Comparison of ENCODE assay signal across 13 cellular contexts in the genomic region with DNA sequence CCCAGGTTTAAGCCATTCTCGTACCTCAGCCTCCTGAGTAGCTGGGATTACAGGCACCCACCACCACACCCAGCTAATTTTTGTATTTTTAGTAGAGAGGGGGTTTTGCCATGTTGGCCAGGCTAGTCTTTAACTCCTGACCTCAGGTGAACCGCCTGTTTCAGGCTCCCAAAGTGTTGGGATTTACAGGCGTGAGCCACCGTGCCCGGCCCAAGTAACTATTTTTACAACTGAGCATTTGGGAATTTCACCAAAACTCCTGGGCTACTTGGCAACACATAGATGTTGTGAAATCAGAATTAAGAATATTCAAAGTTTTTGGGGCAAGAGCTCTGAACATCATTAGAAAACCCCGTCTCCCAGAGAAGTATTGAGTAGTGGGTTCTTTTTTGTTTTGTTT. TPM values are rescaled to one million over a fixed set of nuclear protein-coding genes. Genes with fewer than 3 reads are reported as not detected.
DNase-seq lines count a peak whose midpoint lies in the region; ATAC-seq and TF ChIP-seq lines count a peak whose summit lies in the region.
"Not testable (repeated sequence)": the region's sequence is repeated elsewhere in the genome, so short reads cannot be mapped to it uniquely, and the experiment has no call there.
"Had no signal": no experiment of that assay in that cellular context is flagged by ENCODE, and none has a peak within 500 bp of the region (broad histone marks: within the 10 kb centered on the region; RNA-seq: fewer than 3 reads in every experiment).

No MANE protein-coding gene starts in this region.

- H3K4me1 Mint-ChIP-seq in CD8-positive, alpha-beta memory T cell, result peaks cover 18 to 34% (median 32%) of the 10 kb centered on the region in 3 donors
- peaks cover 11% of the 10 kb centered on the region for H3K4me1 Mint-ChIP-seq in WTC11
- H3K4me1 Mint-ChIP-seq in activated naive CD8-positive, alpha-beta T cell (ENCODE audit: low read depth), result peaks cover 27% of the 10 kb centered on the region
- not testable (repeated sequence) for H3K4me1 Mint-ChIP-seq in endodermal cell

- H3K79me1 ChIP-seq in trophoblast cell (ENCODE audit: low read length), result not testable (repeated sequence)

- peak overlapping the region in 6 of 7 donors; percentile 5 to 91 (median 48) for H3K4me3 Mint-ChIP-seq in CD8-positive, alpha-beta memory T cell
- H3K4me3 Mint-ChIP-seq in WTC11, result peak overlapping the region; percentile 83
- peak overlapping the region; percentile 99 for H3K4me3 Mint-ChIP-seq in activated naive CD8-positive, alpha-beta T cell
- H3K4me3 Mint-ChIP-seq in endodermal cell, result peak overlapping the region; percentile 92

- not testable (repeated sequence) for H3K23ac ChIP-seq in trophoblast cell (ENCODE audit: low read length)

- H3K36me3 ChIP-seq in CD8-positive, alpha-beta memory T cell (ENCODE audit: insufficient read depth, low read length), result not testable (repeated sequence)
- peaks cover 18% of the 10 kb centered on the region for H3K36me3 ChIP-seq in endodermal cell (ENCODE audit: control insufficient read depth, insufficient read depth, low read length)
- peaks cover 7 to 23% (median 14%) of the 10 kb centered on the region in 4 donors for H3K36me3 ChIP-seq in liver (ENCODE audit: control insufficient read depth in 4 of 4, insufficient read depth in 3 of 4, low read depth in 1 of 4, low read length in 3 of 4)
- peaks cover 7 to 15% of the 10 kb centered on the region in 2 experiments for H3K36me3 ChIP-seq in trophoblast cell (ENCODE audit: control insufficient read depth in 1 of 2, insufficient read depth in 2 of 2, low read length in 2 of 2)

- not testable (repeated sequence) for TF ChIP-seq CTCF in 22Rv1 (IDR thresholded peaks at IDR 0.05); LNCaP clone FGC (IDR thresholded peaks at IDR 0.05; ENCODE audit: control insufficient read depth, extremely low read depth, insufficient read depth); WTC11 (IDR thresholded peaks at IDR 0.05); endodermal cell (conservative IDR thresholded peaks at IDR 0.05); liver (IDR thresholded peaks at IDR 0.05; ENCODE audit: low read depth, low read length, missing input control)

- not testable (repeated sequence) for H2BK5ac ChIP-seq in trophoblast cell (ENCODE audit: low read depth, low read length, poor library complexity)

- not testable (repeated sequence) for DNase-seq in CD8-positive, alpha-beta memory T cell; LNCaP clone FGC (ENCODE audit: low read depth); WTC11 (ENCODE audit: low spot score); endodermal cell; trophoblast cell

- not testable (repeated sequence) for H3K27me3 Mint-ChIP-seq in CD8-positive, alpha-beta memory T cell; WTC11 (ENCODE audit: low read depth); activated naive CD8-positive, alpha-beta T cell; endodermal cell (ENCODE audit: insufficient read depth)

- H3K27me3 ChIP-seq in CD8-positive, alpha-beta memory T cell (ENCODE audit: insufficient read depth, low read length, poor library complexity, severe bottlenecking); endodermal cell (ENCODE audit: control insufficient read depth, insufficient read depth, low read length, poor library complexity, severe bottlenecking); liver (ENCODE audit: control insufficient read depth in 4 of 4, insufficient read depth in 4 of 4, low read length in 3 of 4); trophoblast cell (ENCODE audit: insufficient read depth, low read length): not testable (repeated sequence)

- H3K27ac ChIP-seq in 22Rv1 (peak overlapping the region; percentile 86), liver (ENCODE audit: low read depth in 1 of 2, low read length in 2 of 2) (peak overlapping the region in 1 of 2 donors; percentile 0)
- not testable (repeated sequence) for H3K27ac ChIP-seq in CD8-positive, alpha-beta memory T cell (ENCODE audit: low read depth, low read length); endodermal cell (ENCODE audit: low read depth, low read length); trophoblast cell (ENCODE audit: low read depth, low read length)

- not testable (repeated sequence) for H3K9me3 Mint-ChIP-seq in CD8-positive, alpha-beta memory T cell; WTC11; activated naive CD8-positive, alpha-beta T cell (ENCODE audit: low read depth); endodermal cell

- H3K36me3 Mint-ChIP-seq in CD8-positive, alpha-beta memory T cell, result peaks cover 4 to 36% (median 11%) of the 10 kb centered on the region in 3 donors
- H3K36me3 Mint-ChIP-seq in WTC11 (peaks cover 24% of the 10 kb centered on the region), endodermal cell (ENCODE audit: low read depth) (peaks cover 26% of the 10 kb centered on the region)
- not testable (repeated sequence) for H3K36me3 Mint-ChIP-seq in activated naive CD8-positive, alpha-beta T cell

- not testable (repeated sequence) for H3K14ac ChIP-seq in trophoblast cell (ENCODE audit: low read length)

- H2BK120ac ChIP-seq in trophoblast cell (ENCODE audit: insufficient read depth, low read length, poor library complexity), result not testable (repeated sequence)

- H3K4me3 ChIP-seq in CD8-positive, alpha-beta memory T cell (ENCODE audit: low read length); trophoblast cell (ENCODE audit: low read depth, low read length): not testable (repeated sequence)
- H3K4me3 ChIP-seq in LNCaP clone FGC (ENCODE audit: low read depth, low read length) (peak overlapping the region; percentile 95), endodermal cell (ENCODE audit: low read length) (peak overlapping the region; percentile 98), liver (ENCODE audit: low read depth in 1 of 3, low read length in 3 of 3) (peak overlapping the region in 1 of 3 donors; percentile 79)

- H4K91ac ChIP-seq in trophoblast cell (ENCODE audit: low read depth, low read length), result not testable (repeated sequence)

- H2AK5ac ChIP-seq in trophoblast cell (ENCODE audit: low read length), result not testable (repeated sequence)

- ATAC-seq in WTC11, result not testable (repeated sequence)

- not testable (repeated sequence) for H3K79me2 ChIP-seq in trophoblast cell (ENCODE audit: control insufficient read depth, insufficient read depth, low read length, poor library complexity)

- H3K9ac ChIP-seq in endodermal cell (ENCODE audit: extremely low read depth, low read length, poor library complexity, severe bottlenecking); liver (ENCODE audit: low read depth in 1 of 2, low read length in 2 of 2); trophoblast cell (ENCODE audit: low read length): not testable (repeated sequence)

- H4K8ac ChIP-seq in trophoblast cell (ENCODE audit: low read depth, low read length), result not testable (repeated sequence)

- H2AFZ ChIP-seq in trophoblast cell (ENCODE audit: insufficient read depth, low read length, poor library complexity), result not testable (repeated sequence)

- not testable (repeated sequence) for H3K9me3 ChIP-seq in CD8-positive, alpha-beta memory T cell (ENCODE audit: low read length); endodermal cell (ENCODE audit: control insufficient read depth, low read length); liver (ENCODE audit: control insufficient read depth in 4 of 4, low read length in 3 of 4); trophoblast cell (ENCODE audit: insufficient read depth, low read depth, low read length)

- not testable (repeated sequence) for H2BK12ac ChIP-seq in trophoblast cell (ENCODE audit: low read length)

- not testable (repeated sequence) for H3K18ac ChIP-seq in trophoblast cell (ENCODE audit: low read length)

- CTCF ChIA-PET in CD8-positive, alpha-beta memory T cell (lab: Charles Lee); WTC11 (lab: Charles Lee): not testable (repeated sequence)

- peak overlapping the region; percentile 44 for H3K4ac ChIP-seq in trophoblast cell (ENCODE audit: low read depth, low read length)

- H3K4me2 ChIP-seq in trophoblast cell (ENCODE audit: low read length), result not testable (repeated sequence)

- 89 to 95% methylated on average over 4 to 6 of the region's 6 CpGs for WGBS in endodermal cell (ENCODE audit: insufficient coverage in 1 of 2, insufficient read length in 1 of 2), 2 experiments
- WGBS in liver, result 41% methylated on average over 6 of the region's 6 CpGs
- no CpG with 5 or more reads among the region's 6 CpGs for WGBS in trophoblast cell (ENCODE audit: extremely low coverage, insufficient coverage, insufficient read length)

- TF ChIP-seq RAD21 in liver (IDR thresholded peaks at IDR 0.05), result peak in 1 of 2 donors; percentile 15

- peaks cover 14% of the 10 kb centered on the region for H3K4me1 ChIP-seq in CD8-positive, alpha-beta memory T cell (ENCODE audit: insufficient read depth, low read length)
- H3K4me1 ChIP-seq in endodermal cell (ENCODE audit: control insufficient read depth, insufficient read depth, low read length); trophoblast cell (ENCODE audit: control insufficient read depth in 1 of 2, insufficient read depth in 2 of 2, low read length in 2 of 2): not testable (repeated sequence)
- peaks cover 2 to 24% (median 15%) of the 10 kb centered on the region in 4 donors for H3K4me1 ChIP-seq in liver (ENCODE audit: control insufficient read depth in 4 of 4, insufficient read depth in 4 of 4, low read length in 3 of 4)

- POLR2A ChIA-PET in CD8-positive, alpha-beta memory T cell (lab: Charles Lee), result interaction anchor here (0.6 kb wide), 1 partner anchor 216 kb away, joined by 4 read pairs; no protein-coding TSS in a partner anchor
- POLR2A ChIA-PET in WTC11 (lab: Charles Lee), result not testable (repeated sequence)

- H4K12ac ChIP-seq in trophoblast cell (ENCODE audit: low read depth, low read length), result not testable (repeated sequence)

- peak overlapping the region in 5 of 8 donors; percentile 17 to 76 (median 70) for H3K27ac Mint-ChIP-seq in CD8-positive, alpha-beta memory T cell
- H3K27ac Mint-ChIP-seq in WTC11; activated naive CD8-positive, alpha-beta T cell; endodermal cell: not testable (repeated sequence)

RNA-seq across cellular contexts. Expression of gene MTCH2, which starts 1.9 kb away (rescaled TPM):
- total RNA-seq in CD8-positive, alpha-beta memory T cell, result 100 to 1,000 TPM; 124 to 131 TPM
- 63.7 TPM for polyA plus RNA-seq in CD8-positive, alpha-beta memory T cell
- total RNA-seq in WTC11 (2021), result 141 to 160 TPM (median 141 TPM) in 3 replicates
- 100 to 1,000 TPM; 123 to 147 TPM for total RNA-seq in endodermal cell
- 102 TPM for polyA plus RNA-seq in endodermal cell (2013, experiment 1 of 2)
- 85.3 TPM for polyA plus RNA-seq in endodermal cell (2013, experiment 2 of 2)
- 100 to 1,000 TPM in 1 of 2 donors, 10 to 100 TPM in 1; 62.5 to 129 TPM for total RNA-seq in liver
- polyA plus RNA-seq in liver, result 100 to 1,000 TPM; 123 to 304 TPM
- polyA plus RNA-seq in trophoblast cell (2013), result 123 and 129 TPM in 2 replicates

RNA-seq across cellular contexts. Expression of gene C1QTNF4, which starts 46.3 kb away (rescaled TPM):
- under 1 TPM in 1 of 2 experiments, not detected in 1; 0.18 TPM for total RNA-seq in CD8-positive, alpha-beta memory T cell
- not detected for polyA plus RNA-seq in CD8-positive, alpha-beta memory T cell
- total RNA-seq in WTC11 (2021) (9.5 to 10.7 TPM (median 9.5 TPM) in 3 replicates), endodermal cell (10 to 100 TPM in 1 of 2 donors, 1 to 10 TPM in 1; 6.9 to 10.5 TPM), liver (1 to 10 TPM in 1 of 2 donors, under 1 TPM in 1; 0.42 to 1.8 TPM)
- 8.2 TPM for polyA plus RNA-seq in endodermal cell (2013, experiment 1 of 2)
- polyA plus RNA-seq in endodermal cell (2013, experiment 2 of 2), result 6.7 TPM
- under 1 TPM; 0.08 to 0.22 TPM for polyA plus RNA-seq in liver
- 0.40 and 0.51 TPM in 2 replicates for polyA plus RNA-seq in trophoblast cell (2013)
- total RNA-seq: dermis microvascular lymphatic vessel endothelial cell, left ventricle myocardium superior had no signal

RNA-seq across cellular contexts. Expression of gene FAM180B, which starts 54.0 kb away (rescaled TPM):
- under 1 TPM in 1 of 2 experiments, not detected in 1; 0.20 TPM for total RNA-seq in CD8-positive, alpha-beta memory T cell
- not detected for polyA plus RNA-seq in CD8-positive, alpha-beta memory T cell
- total RNA-seq in WTC11 (2021) (0.16 to 0.28 TPM in 2 of 3 replicates, not detected in the other), endodermal cell (under 1 TPM in 1 of 2 donors, not detected in 1; 0.20 TPM), liver (not detected)
- not detected for polyA plus RNA-seq in endodermal cell (2013, experiment 1 of 2)
- not detected for polyA plus RNA-seq in endodermal cell (2013, experiment 2 of 2)
- polyA plus RNA-seq in liver, result not detected
- polyA plus RNA-seq in trophoblast cell (2013), result 0.04 TPM in 1 of 2 replicates, not detected in the other
- total RNA-seq: cardiac muscle cell, dermis microvascular lymphatic vessel endothelial cell, epithelial cell of proximal tubule, left ventricle myocardium superior had no signal
- polyA plus RNA-seq: stomach had no signal

Comparison
In these comparisons a context has a peak if more than half of its experiments do, and no peak if none do; other contexts are left out.
1. H3K4me3 Mint-ChIP-seq: peak in every context shown above with its lines; median percentile 99 in activated naive CD8-positive, alpha-beta T cell; 92 in endodermal cell; 83 in WTC11; 48 in CD8-positive, alpha-beta memory T cell.